In the genomic region with DNA sequence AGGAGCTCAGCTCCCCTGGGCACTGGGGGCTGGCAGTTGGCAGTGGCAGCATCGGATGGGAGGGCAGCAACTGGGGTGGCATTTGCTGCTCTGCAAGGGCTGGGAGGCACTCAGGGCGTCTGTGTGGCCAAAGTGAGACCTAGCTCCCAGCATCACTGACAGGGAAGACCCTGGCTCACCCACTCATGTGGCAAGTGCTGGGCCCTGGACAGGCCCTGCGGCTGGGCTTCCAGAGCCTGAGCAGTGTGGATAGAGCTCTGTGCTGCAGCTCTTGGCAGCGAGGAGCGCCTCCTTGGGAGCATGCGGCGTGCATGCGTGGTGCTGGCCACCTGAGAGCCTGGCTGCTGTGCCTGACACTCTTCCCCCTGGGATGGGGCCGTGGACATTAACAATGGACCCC, we compare ENCODE assay signal across 1 cellular context.
TF ChIP-seq lines count a peak whose summit lies in the region.

No MANE protein-coding gene starts in this region.

TF ChIP-seq in H1, 55 proteins besides CTCF, POLR2A, EP300 and RAD21:
- TF ChIP-seq BCL11A (IDR thresholded peaks at IDR 0.05; ENCODE audit: low read depth in 2 of 2, low read length in 2 of 2): no peak
- no peak for TF ChIP-seq CEBPB (IDR thresholded peaks at IDR 0.05; ENCODE audit: low read depth, low read length)
- TF ChIP-seq CREB1 (IDR thresholded peaks at IDR 0.05): no peak
- TF ChIP-seq RXRA (IDR thresholded peaks at IDR 0.05; ENCODE audit: insufficient read depth, low read depth, low read length): no peak
- TF ChIP-seq, protein P1, sequence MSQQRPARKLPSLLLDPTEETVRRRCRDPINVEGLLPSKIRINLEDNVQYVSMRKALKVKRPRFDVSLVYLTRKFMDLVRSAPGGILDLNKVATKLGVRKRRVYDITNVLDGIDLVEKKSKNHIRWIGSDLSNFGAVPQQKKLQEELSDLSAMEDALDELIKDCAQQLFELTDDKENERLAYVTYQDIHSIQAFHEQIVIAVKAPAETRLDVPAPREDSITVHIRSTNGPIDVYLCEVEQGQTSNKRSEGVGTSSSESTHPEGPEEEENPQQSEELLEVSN (IDR thresholded peaks at IDR 0.05): no peak
